In genomic region chr11:67436459-67437081, GRCh38 we compare ENCODE assay signal across 8 cellular contexts. TPM values are rescaled to one million over a fixed set of nuclear protein-coding genes. Genes with fewer than 3 reads are reported as not detected.
DNase-seq lines count a peak whose midpoint lies in the region; ATAC-seq, FAIRE-seq and TF ChIP-seq lines count a peak whose summit lies in the region.

No MANE protein-coding gene starts in this region.

- H3K4me3 ChIP-seq in aorta (ENCODE audit: low read length in 2 of 2), result no peak overlapping the region

- peaks cover 77 to 81% of the 10 kb centered on the region in 2 donors for H3K4me1 Mint-ChIP-seq in immature natural killer cell
- peaks cover 86% of the 10 kb centered on the region for H3K4me1 Mint-ChIP-seq in stimulated activated naive CD8-positive, alpha-beta T cell treated with anti-CD3 and anti-CD28 coated beads, Interleukin-15, amount 100 ng/mL, for 72 hours

- CTCF ChIA-PET in GM10248 (lab: Yijun Ruan, JAX), result interaction anchor here (0.8 to 2.1 kb wide), 7 partner anchors 9 to 85 kb away, joined by 3 to 8 read pairs (median 3); partner anchors contain the start of genes PITPNM1 and PPP1CA

- peak overlapping the region; percentile 89 to 98 (median 97) for H3K4me3 Mint-ChIP-seq in immature natural killer cell
- peak overlapping the region; percentile 85 to 88 for H3K4me3 Mint-ChIP-seq in stimulated activated naive CD8-positive, alpha-beta T cell treated with anti-CD3 and anti-CD28 coated beads, Interleukin-15, amount 100 ng/mL, for 72 hours

- no peaks in the 10 kb centered on the region for H3K9me3 Mint-ChIP-seq in immature natural killer cell
- H3K9me3 Mint-ChIP-seq in stimulated activated naive CD8-positive, alpha-beta T cell treated with anti-CD3 and anti-CD28 coated beads, Interleukin-15, amount 100 ng/mL, for 72 hours, result no peaks in the 10 kb centered on the region

- H3K27me3 Mint-ChIP-seq in immature natural killer cell (ENCODE audit: low read depth in 3 of 3), result peaks cover 5 to 26% (median 24%) of the 10 kb centered on the region in 3 donors
- H3K27me3 Mint-ChIP-seq in stimulated activated naive CD8-positive, alpha-beta T cell treated with anti-CD3 and anti-CD28 coated beads, Interleukin-15, amount 100 ng/mL, for 72 hours, result no peaks in the 10 kb centered on the region

- H3K36me3 Mint-ChIP-seq in immature natural killer cell, result peaks cover 5 to 16% (median 11%) of the 10 kb centered on the region in 3 donors

- no peaks in the 10 kb centered on the region for H3K27me3 ChIP-seq in aorta (ENCODE audit: control insufficient read depth in 1 of 2, insufficient read depth in 2 of 2, low read length in 1 of 2)

- no peaks in the 10 kb centered on the region for H3K4me1 ChIP-seq in aorta (ENCODE audit: control insufficient read depth in 1 of 2, insufficient read depth in 2 of 2, low read length in 2 of 2)

- intact Hi-C loops in aorta (cut with DNase I), result no loop called here

- ATAC-seq in HG03135 (IDR thresholded peaks at IDR 0.05; ENCODE audit: unreplicated experiment) (peak; percentile 38), aorta (ENCODE audit: low FRiP score) (no peak)
- ATAC-seq in stimulated activated naive CD8-positive, alpha-beta T cell treated with anti-CD3 and anti-CD28 coated beads, Interleukin-15, amount 100 ng/mL, for 72 hours, result peak; percentile 60

- H3K27ac Mint-ChIP-seq in immature natural killer cell, result peak overlapping the region; percentile 83 to 96 (median 94)
- peak overlapping the region; percentile 72 to 91 for H3K27ac Mint-ChIP-seq in stimulated activated naive CD8-positive, alpha-beta T cell treated with anti-CD3 and anti-CD28 coated beads, Interleukin-15, amount 100 ng/mL, for 72 hours

- TF ChIP-seq CTCF in GM10248 (IDR thresholded peaks at IDR 0.05; ENCODE audit: control extremely low read depth, extremely low read depth, low read depth, missing control alignments), result no peak

- H3K27ac ChIP-seq in aorta (ENCODE audit: low read depth in 1 of 2, low read length in 2 of 2), result no peak overlapping the region

- peak; percentile 86 for DNase-seq in GM10248 (ENCODE audit: extremely low spot score)
- peak; percentile 45 to 62 for DNase-seq in activated CD4-positive, alpha-beta T cell treated with anti-CD3 and anti-CD28 coated beads, Interleukin-2, amount 50 U/mL, for 4 hours
- DNase-seq in immature natural killer cell, result peak in 1 of 3 donors; percentile 46
- DNase-seq in stimulated activated naive CD8-positive, alpha-beta T cell treated with anti-CD3 and anti-CD28 coated beads, Interleukin-15, amount 100 ng/mL, for 72 hours, result peak; percentile 64 to 84
- no peak for DNase-seq in aorta
- DNase-seq in AG08395 (ENCODE audit: low spot score), result no peak
- DNase-seq in frontal cortex (ENCODE audit: low spot score in 2 of 2), result no peak

- no peaks in the 10 kb centered on the region for H3K9me3 ChIP-seq in aorta (ENCODE audit: control insufficient read depth, low read length)

- no peak for FAIRE-seq in frontal cortex (lab: Jason Lieb, UNC)

- POLR2A ChIA-PET in GM10248 (lab: Yijun Ruan, JAX), result interaction anchor here (0.9 to 1.7 kb wide), 5 partner anchors 18 to 66 kb away, joined by 3 to 4 read pairs (median 3); partner anchors contain the start of gene AIP

- 50 to 51% methylated on average over 6 of the region's 6 CpGs for WGBS in aorta, 2 donors

- peaks cover 0 to 2% of the 10 kb centered on the region in 2 donors for H3K36me3 ChIP-seq in aorta (ENCODE audit: control insufficient read depth in 1 of 2, insufficient read depth in 2 of 2, low read length in 1 of 2)

RNA-seq across cellular contexts. Expression of gene PTPRCAP, which starts 0.9 kb away (rescaled TPM):
- polyA plus RNA-seq in immature natural killer cell, result 1,000 to 10,000 TPM; 1,315 to 1,354 (median 1,351) TPM
- total RNA-seq in aorta, result 1 to 10 TPM; 2.9 to 4.8 TPM
- polyA plus RNA-seq in aorta, result 10 to 100 TPM in 1 of 2 donors, 1 to 10 TPM in 1; 2.0 to 13.8 TPM
- total RNA-seq in frontal cortex, result not detected

RNA-seq across cellular contexts. Expression of gene CORO1B, which starts 6.7 kb away (rescaled TPM):
- polyA plus RNA-seq in immature natural killer cell (10 to 100 TPM in 1 of 3 donors, 1 to 10 TPM in 2; 7.1 to 10.3 (median 9.2) TPM), aorta (10 to 100 TPM; 45.7 to 96.7 TPM)
- total RNA-seq in aorta (10 to 100 TPM; 77.6 to 79.6 TPM), frontal cortex (24.1 TPM)

RNA-seq across cellular contexts. Expression of gene RPS6KB2, which starts 8.3 kb away (rescaled TPM):
- 10 to 100 TPM; 71.5 to 96.5 (median 74.9) TPM for polyA plus RNA-seq in immature natural killer cell
- 10 to 100 TPM; 30.8 to 37.7 TPM for total RNA-seq in aorta
- polyA plus RNA-seq in aorta, result 10 to 100 TPM; 38.2 to 84.8 TPM
- total RNA-seq in frontal cortex, result 15.1 TPM

RNA-seq across cellular contexts. Expression of gene GPR152, which starts 16.0 kb away (rescaled TPM):
- polyA plus RNA-seq in immature natural killer cell (1 to 10 TPM in 1 of 3 donors, under 1 TPM in 1, not detected in 1; 0.23 to 2.5 TPM), aorta (not detected)
- total RNA-seq in aorta (not detected), frontal cortex (not detected)

RNA-seq across cellular contexts. Expression of gene CABP4, which starts 18.6 kb away (rescaled TPM):
- polyA plus RNA-seq in immature natural killer cell, result 1 to 10 TPM in 1 of 3 donors, not detected in 2; 1.6 TPM
- 1 to 10 TPM; 2.4 TPM for total RNA-seq in aorta
- polyA plus RNA-seq in aorta, result 1 to 10 TPM in 1 of 2 donors, under 1 TPM in 1; 0.33 to 3.9 TPM
- total RNA-seq in frontal cortex, result not detected

Comparison
In these comparisons a context has a peak if more than half of its experiments do, and no peak if none do; other contexts are left out.
1. DNase-seq: peak in GM10248 (single experiment), activated CD4-positive, alpha-beta T cell treated with anti-CD3 and anti-CD28 coated beads, Interleukin-2, amount 50 U/mL, for 4 hours (2 of 2) and stimulated activated naive CD8-positive, alpha-beta T cell treated with anti-CD3 and anti-CD28 coated beads, Interleukin-15, amount 100 ng/mL, for 72 hours (2 of 2); none in aorta (0 of 2), AG08395 (single experiment) and frontal cortex (0 of 2).